Comparison of ENCODE assay signal across 17 cellular contexts in the genomic region with DNA sequence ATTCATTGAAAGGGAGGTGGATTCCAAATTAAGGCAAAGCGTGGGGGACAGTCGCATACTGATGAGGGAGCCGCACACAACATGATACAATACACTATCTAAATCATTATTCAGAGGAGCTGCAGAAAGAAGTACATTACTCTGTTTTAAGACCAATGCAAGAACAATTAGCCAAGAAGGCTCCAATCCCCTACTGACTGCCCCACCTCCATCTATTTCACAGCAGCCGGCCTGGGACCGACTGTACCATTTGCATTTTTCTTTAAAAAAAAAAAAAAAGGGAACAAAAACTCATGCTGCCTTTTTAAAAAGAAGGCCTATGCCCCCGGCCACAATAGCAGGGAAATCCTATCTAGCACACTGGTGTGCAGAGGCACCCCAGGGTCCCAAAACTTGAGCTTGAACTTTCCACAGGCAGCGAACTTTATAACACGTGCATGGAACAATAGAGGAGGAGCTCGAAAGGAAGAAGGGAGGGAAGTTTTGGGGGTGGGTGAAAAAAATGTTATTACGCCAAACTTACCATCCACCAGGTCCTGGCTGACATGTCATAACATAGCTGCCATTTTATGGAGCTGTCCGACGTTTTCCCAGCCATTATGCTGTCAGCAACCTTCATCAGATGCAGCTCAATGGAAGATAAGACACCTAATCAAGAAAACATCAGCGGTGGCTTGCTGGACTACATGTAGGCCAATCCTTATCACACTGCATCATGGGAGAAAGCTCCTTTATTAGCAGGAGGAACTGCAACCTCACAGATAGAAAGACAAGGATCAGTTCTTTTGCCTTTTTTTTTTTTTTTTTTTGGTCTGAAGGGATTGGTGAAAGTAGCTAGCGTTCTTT.
DNase-seq lines count a peak whose midpoint lies in the region; TF ChIP-seq lines count a peak whose summit lies in the region.
"Had no signal": no experiment of that assay in that cellular context is flagged by ENCODE, and none has a peak within 500 bp of the region (broad histone marks: within the 10 kb centered on the region; RNA-seq: fewer than 3 reads in every experiment).

No MANE protein-coding gene starts in this region.

- H3K9me2 ChIP-seq in Karpas-422 (replicated peaks; ENCODE audit: insufficient read depth, low read length): no peaks in the 10 kb centered on the region

- peak overlapping the region; percentile 33 for H3K4me2 ChIP-seq in Karpas-422 (ENCODE audit: low read depth, low read length, poor library complexity, severe bottlenecking)
- no peak overlapping the region for H3K4me2 ChIP-seq in neuronal stem cell (ENCODE audit: insufficient read depth, low read length, poor library complexity, severe bottlenecking)

- H3K4me3 Mint-ChIP-seq in T-helper 2 cell treated with Interferon-gamma antibody and Interleukin-4, amounts not matched to agents 5 μg/mL and 100 μg/mL, for 36 hours: no peak overlapping the region
- H3K4me3 Mint-ChIP-seq: CD4-positive, alpha-beta memory T cell; T-cell had no signal

- H3K14ac ChIP-seq in neuronal stem cell (ENCODE audit: low read length): no peak overlapping the region

- H3K36me3 Mint-ChIP-seq in T-helper 2 cell treated with Interferon-gamma antibody and Interleukin-4, amounts not matched to agents 5 μg/mL and 100 μg/mL, for 36 hours (ENCODE audit: low read depth): no peaks in the 10 kb centered on the region
- H3K36me3 Mint-ChIP-seq: CD4-positive, alpha-beta memory T cell; T-cell had no signal

- no peak overlapping the region for H2BK12ac ChIP-seq in neuronal stem cell (ENCODE audit: low read length)

- TF ChIP-seq POLR2A in tibial nerve (IDR thresholded peaks at IDR 0.05): no peak

- no peak for TF ChIP-seq CTCF in tibial nerve (IDR thresholded peaks at IDR 0.05)

- H4K8ac ChIP-seq in neuronal stem cell (ENCODE audit: low read depth, low read length): no peak overlapping the region

- H2BK120ac ChIP-seq in neuronal stem cell (ENCODE audit: low read depth, low read length): no peak overlapping the region

- no peak overlapping the region for H3K4ac ChIP-seq in neuronal stem cell (ENCODE audit: low read length)

- no peak overlapping the region for H3K4me3 ChIP-seq in Karpas-422 (ENCODE audit: low read length)
- no peak overlapping the region for H3K4me3 ChIP-seq in neuronal stem cell (ENCODE audit: low read length in 2 of 2)
- peak overlapping the region in 1 of 4 donors; percentile 33 for H3K4me3 ChIP-seq in tibial nerve
- H3K4me3 ChIP-seq: HAP-1 had no signal

- H3K27me3 ChIP-seq in Karpas-422 (ENCODE audit: low read length): no peaks in the 10 kb centered on the region
- no peaks in the 10 kb centered on the region for H3K27me3 ChIP-seq in neuronal stem cell (ENCODE audit: control insufficient read depth in 3 of 3, insufficient read depth in 3 of 3, low read depth in 1 of 3, low read length in 3 of 3)
- no peaks in the 10 kb centered on the region for H3K27me3 ChIP-seq in tibial nerve

- no peak overlapping the region for H3K27ac Mint-ChIP-seq in T-helper 2 cell treated with Interferon-gamma antibody and Interleukin-4, amounts not matched to agents 5 μg/mL and 100 μg/mL, for 36 hours
- H3K27ac Mint-ChIP-seq: T-cell had no signal

- H3K27me3 Mint-ChIP-seq in T-helper 2 cell treated with Interferon-gamma antibody and Interleukin-4, amounts not matched to agents 5 μg/mL and 100 μg/mL, for 36 hours (ENCODE audit: low read depth): peaks cover 5% of the 10 kb centered on the region

- no peak overlapping the region for H2BK5ac ChIP-seq in neuronal stem cell (ENCODE audit: low read length)

- TF ChIP-seq EP300 in tibial nerve (IDR thresholded peaks at IDR 0.05): no peak

- H4K91ac ChIP-seq in neuronal stem cell (ENCODE audit: low read depth, low read length, poor library complexity): no peak overlapping the region

- H3K4me1 Mint-ChIP-seq in T-helper 2 cell treated with Interferon-gamma antibody and Interleukin-4, amounts not matched to agents 5 μg/mL and 100 μg/mL, for 36 hours (ENCODE audit: low read depth): no peaks in the 10 kb centered on the region
- H3K4me1 Mint-ChIP-seq: CD4-positive, alpha-beta memory T cell had no signal

- no peaks in the 10 kb centered on the region for H3K79me2 ChIP-seq in Karpas-422 (ENCODE audit: low read length)

- no peak overlapping the region for H2BK15ac ChIP-seq in neuronal stem cell (ENCODE audit: low read length)

- no peak overlapping the region for H3K9ac ChIP-seq in Karpas-422 (ENCODE audit: low read length)
- no peak overlapping the region for H3K9ac ChIP-seq in neuronal stem cell (ENCODE audit: low read depth, low read length, poor library complexity)

- H3K36me3 ChIP-seq in Karpas-422 (ENCODE audit: insufficient read depth, low read length) (no peaks in the 10 kb centered on the region), neuronal stem cell (replicated peaks in 1 of 2; ENCODE audit: control insufficient read depth in 2 of 2, insufficient read depth in 2 of 2, low read length in 2 of 2) (no peaks in the 10 kb centered on the region), tibial nerve (no peaks in the 10 kb centered on the region)
- H3K36me3 ChIP-seq: HAP-1 had no signal

- no peak overlapping the region for H2AK5ac ChIP-seq in neuronal stem cell (ENCODE audit: low read depth, low read length)

- peaks cover 3% of the 10 kb centered on the region; the same call in 1 of the 2 replicates for H4K20me1 ChIP-seq in Karpas-422 (ENCODE audit: insufficient read depth, low read depth, low read length)

- no peaks in the 10 kb centered on the region for H3K9me3 Mint-ChIP-seq in T-helper 2 cell treated with Interferon-gamma antibody and Interleukin-4, amounts not matched to agents 5 μg/mL and 100 μg/mL, for 36 hours
- H3K9me3 Mint-ChIP-seq: T-cell had no signal

- peak; percentile 75 for DNase-seq in DMS79 treated with DMSO at 0.1 percent for 48 hours (lab: John Stamatoyannopoulos, UW)
- no peak for DNase-seq in DMS79 (lab: John Stamatoyannopoulos, UW)
- DNase-seq in Karpas-422: peak; percentile 71
- peak; percentile 100 for DNase-seq in NCI-H446 treated with DMSO at 0.1 percent for 48 hours (lab: John Stamatoyannopoulos, UW)
- DNase-seq in neuronal stem cell (ENCODE audit: low spot score): no peak
- no peak for DNase-seq in tibial nerve (ENCODE audit: low spot score in 2 of 2)
- no peak for DNase-seq in RPMI8226
- DNase-seq in T-helper 2 cell treated with Interferon-gamma antibody and Interleukin-4, amounts not matched to agents 5 μg/mL and 100 μg/mL, for 36 hours (ENCODE audit: low spot score): no peak
- DNase-seq: CD4-positive, alpha-beta memory T cell; MV-4-11; NCI-H1436; NCI-H2107; NCI-H2227 treated with DMSO at 0.1 percent for 48 hours; PC-3; T-cell had no signal

- H3K4me1 ChIP-seq in Karpas-422 (ENCODE audit: low read length) (peaks cover 35% of the 10 kb centered on the region), neuronal stem cell (ENCODE audit: control insufficient read depth in 2 of 2, insufficient read depth in 1 of 2, low read depth in 1 of 2, low read length in 2 of 2) (peaks cover 3 to 18% of the 10 kb centered on the region in 2 donors), tibial nerve (peaks cover 0 to 21% (median 2%) of the 10 kb centered on the region in 4 donors)

- H2AFZ ChIP-seq in Karpas-422 (ENCODE audit: low read length) (0 out of 2 replicates have a peak overlapping the region, but pooled peaks have one; percentile 51), neuronal stem cell (ENCODE audit: low read length) (peak overlapping the region; percentile 25)

- WGBS in neuronal stem cell (ENCODE audit: extremely low coverage in 2 of 2, insufficient read length in 2 of 2, insufficient replicate concordance in 1 of 2), 2 donors: 100% methylated on average over 1 of the region's 14 CpGs; no CpG with 5 or more reads in 1 of the 2 donors
- 52 to 57% methylated on average over 14 of the region's 14 CpGs for WGBS in tibial nerve, 2 donors

- H3K23ac ChIP-seq in neuronal stem cell (ENCODE audit: low read depth, low read length, poor library complexity): no peak overlapping the region

- H3K18ac ChIP-seq in neuronal stem cell (ENCODE audit: low read length): no peak overlapping the region

- no peaks in the 10 kb centered on the region for H3K79me1 ChIP-seq in neuronal stem cell (ENCODE audit: low read depth, low read length)

- no peak overlapping the region for H3K27ac ChIP-seq in Karpas-422 (ENCODE audit: low read length)
- no peak overlapping the region for H3K27ac ChIP-seq in neuronal stem cell (replicated peaks; ENCODE audit: low read length)
- H3K27ac ChIP-seq in tibial nerve: peak overlapping the region in 2 of 4 donors; percentile 57 to 74
- H3K27ac ChIP-seq: 22Rv1 had no signal

- H3K9me3 ChIP-seq in Karpas-422 (ENCODE audit: low read length) (no peaks in the 10 kb centered on the region), neuronal stem cell (replicated peaks in 1 of 2; ENCODE audit: control insufficient read depth in 2 of 2, insufficient read depth in 1 of 2, low read depth in 1 of 2, low read length in 2 of 2) (no peaks in the 10 kb centered on the region), tibial nerve (no peaks in the 10 kb centered on the region)
- H3K9me3 ChIP-seq: HAP-1 had no signal

Comparison
In these comparisons a context has a peak if more than half of its experiments do, and no peak if none do; other contexts are left out.
1. DNase-seq: peak in DMS79 treated with DMSO at 0.1 percent for 48 hours (single experiment), Karpas-422 (single experiment) and NCI-H446 treated with DMSO at 0.1 percent for 48 hours (single experiment); none in DMS79 (single experiment), neuronal stem cell (single experiment), tibial nerve (0 of 2), RPMI8226 (single experiment) and T-helper 2 cell treated with Interferon-gamma antibody and Interleukin-4, amounts not matched to agents 5 μg/mL and 100 μg/mL, for 36 hours (single experiment).